In the genomic region with DNA sequence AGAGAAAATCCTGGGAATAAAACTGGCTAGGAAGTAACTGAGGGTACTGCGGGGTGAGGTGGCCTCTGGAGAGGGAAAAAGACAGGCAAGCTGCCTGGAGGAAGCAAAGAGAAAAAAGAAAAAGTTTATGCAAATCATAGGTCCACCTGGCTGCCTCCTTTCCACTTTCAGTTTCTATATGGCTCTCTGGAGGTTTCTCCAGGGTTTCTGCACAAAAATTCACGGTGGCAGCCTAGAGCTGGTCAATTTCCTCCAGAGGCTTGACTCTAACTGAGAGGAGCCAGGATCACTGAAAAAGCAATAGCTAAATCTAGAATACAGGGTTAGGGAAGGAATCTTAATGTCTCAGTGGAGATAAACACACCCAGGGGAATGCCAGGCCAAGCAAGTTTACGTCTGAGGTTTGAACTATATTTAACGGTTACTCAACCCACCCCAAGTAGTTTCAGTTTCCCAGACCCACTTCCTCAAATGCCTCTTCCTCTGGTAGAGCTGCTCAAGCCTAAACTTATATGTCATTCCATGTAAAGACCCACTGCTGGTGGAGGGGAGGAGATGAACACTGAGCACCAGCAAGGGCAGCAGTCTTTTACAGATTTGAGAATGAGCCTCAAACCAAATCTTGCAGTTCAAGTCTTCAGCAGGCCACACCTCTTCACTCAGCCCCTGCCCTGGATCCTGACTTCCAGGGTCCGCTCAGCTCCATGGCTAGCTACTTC, we compare ENCODE assay signal across 8 cellular contexts. TPM values are rescaled to one million over a fixed set of nuclear protein-coding genes. Genes with fewer than 3 reads are reported as not detected.
DNase-seq lines count a peak whose midpoint lies in the region; ATAC-seq and TF ChIP-seq lines count a peak whose summit lies in the region.

No MANE protein-coding gene starts in this region.

- H3K27ac Mint-ChIP-seq in activated CD4-positive, alpha-beta memory T cell treated with anti-CD3 and anti-CD28 coated beads for 36 hours, result peak overlapping the region; percentile 77

- no peaks in the 10 kb centered on the region for H3K9me3 Mint-ChIP-seq in activated CD4-positive, alpha-beta memory T cell treated with anti-CD3 and anti-CD28 coated beads for 36 hours

- POLR2A ChIA-PET in GM10248 (lab: Yijun Ruan, JAX), result interaction anchor here (0.6 kb wide), 1 partner anchor 26 kb away, joined by 3 read pairs; no protein-coding TSS in a partner anchor
- POLR2A ChIA-PET in activated CD4-positive, alpha-beta memory T cell treated with anti-CD3 and anti-CD28 coated beads for 36 hours (lab: Charles Lee), result no interaction called here

- peak overlapping the region in 6 of 7 experiments; percentile 2 to 22 (median 8) for H3K4me3 ChIP-seq in skin epidermis

- CTCF ChIA-PET in GM10248 (lab: Yijun Ruan, JAX), result interaction anchor here (0.7 to 3.6 kb wide), 4 partner anchors 16 to 240 kb away, joined by 3 to 23 read pairs (median 3); partner anchors contain the start of gene LEO1
- CTCF ChIA-PET in activated CD4-positive, alpha-beta memory T cell treated with anti-CD3 and anti-CD28 coated beads for 36 hours (lab: Charles Lee), result interaction anchor here (0.9 to 6.3 kb wide), 3 partner anchors 11 to 81 kb away, joined by 3 to 34 read pairs (median 4); no protein-coding TSS in a partner anchor

- TF ChIP-seq CTCF in GM10248 (IDR thresholded peaks at IDR 0.05; ENCODE audit: control extremely low read depth, extremely low read depth, low read depth, missing control alignments), result no peak

- H3K27ac ChIP-seq in skin epidermis, result peak overlapping the region in 20 of 21 experiments; percentile 14 to 88 (median 52)

- ATAC-seq in GM21423 (IDR thresholded peaks at IDR 0.05; ENCODE audit: unreplicated experiment), result peak; percentile 51

- DNase-seq in GM10248 (ENCODE audit: extremely low spot score) (peak; percentile 66), HT1080 (ENCODE audit: low read depth) (peak; percentile 55), germinal center (ENCODE audit: low spot score) (peak; percentile 76), NCI-H345 (lab: John Stamatoyannopoulos, UW) (no peak), NCI-H1694 treated with DMSO at 0.1 percent for 48 hours (lab: John Stamatoyannopoulos, UW) (no peak)
- peak; percentile 45 for DNase-seq in activated CD4-positive, alpha-beta memory T cell treated with anti-CD3 and anti-CD28 coated beads for 36 hours

- H3K36me3 Mint-ChIP-seq in activated CD4-positive, alpha-beta memory T cell treated with anti-CD3 and anti-CD28 coated beads for 36 hours, result peaks cover 9% of the 10 kb centered on the region

- no peaks in the 10 kb centered on the region for H3K27me3 Mint-ChIP-seq in activated CD4-positive, alpha-beta memory T cell treated with anti-CD3 and anti-CD28 coated beads for 36 hours

- peak overlapping the region; percentile 66 for H3K4me3 Mint-ChIP-seq in activated CD4-positive, alpha-beta memory T cell treated with anti-CD3 and anti-CD28 coated beads for 36 hours

- intact Hi-C loops in activated CD4-positive, alpha-beta memory T cell treated with anti-CD3 and anti-CD28 coated beads for 36 hours (cut with micrococcal nuclease), result loop anchor here (1.0 to 10.0 kb wide), 2 partner anchors 107 to 131 kb away; partner anchors contain the start of gene DMXL2

- peaks cover 79% of the 10 kb centered on the region for H3K4me1 Mint-ChIP-seq in activated CD4-positive, alpha-beta memory T cell treated with anti-CD3 and anti-CD28 coated beads for 36 hours (ENCODE audit: low read depth)

RNA-seq across cellular contexts. Expression of gene LYSMD2, which starts 5.7 kb away (rescaled TPM):
- 16.5 and 19.3 TPM in 2 replicates for total RNA-seq in HT1080 (2014; rRNA removed; shearing (Covaris generic))
- polyA plus RNA-seq in HT1080 (2015; cell fraction: cytosol; rRNA removed), result 13.7 and 14.0 TPM in 2 replicates
- polyA plus RNA-seq in HT1080 (2015; cell fraction: nucleus; rRNA removed), result 6.2 and 9.9 TPM in 2 replicates
- 10 to 100 TPM; 18.1 to 18.6 TPM for total RNA-seq in activated CD4-positive, alpha-beta memory T cell treated with anti-CD3 and anti-CD28 coated beads for 36 hours

RNA-seq across cellular contexts. Expression of gene TMOD2, which starts 19.7 kb away (rescaled TPM):
- 0.73 and 2.2 TPM in 2 replicates for total RNA-seq in HT1080 (2014; rRNA removed; shearing (Covaris generic))
- 0.95 and 1.8 TPM in 2 replicates for polyA plus RNA-seq in HT1080 (2015; cell fraction: cytosol; rRNA removed)
- 1.4 and 1.8 TPM in 2 replicates for polyA plus RNA-seq in HT1080 (2015; cell fraction: nucleus; rRNA removed)
- 1 to 10 TPM; 6.7 to 7.9 TPM for total RNA-seq in activated CD4-positive, alpha-beta memory T cell treated with anti-CD3 and anti-CD28 coated beads for 36 hours

RNA-seq across cellular contexts. Expression of gene SCG3, which starts 50.4 kb away (rescaled TPM):
- total RNA-seq in HT1080 (2014; rRNA removed; shearing (Covaris generic)), result not detected in 2 replicates
- polyA plus RNA-seq in HT1080 (2015; cell fraction: cytosol; rRNA removed), result not detected in 2 replicates
- not detected in 2 replicates for polyA plus RNA-seq in HT1080 (2015; cell fraction: nucleus; rRNA removed)
- not detected for total RNA-seq in activated CD4-positive, alpha-beta memory T cell treated with anti-CD3 and anti-CD28 coated beads for 36 hours

Comparison
In these comparisons a context has a peak if more than half of its experiments do, and no peak if none do; other contexts are left out.
1. DNase-seq: peak in GM10248 (single experiment), HT1080 (single experiment), activated CD4-positive, alpha-beta memory T cell treated with anti-CD3 and anti-CD28 coated beads for 36 hours (single experiment) and germinal center (single experiment); none in NCI-H345 (single experiment) and NCI-H1694 treated with DMSO at 0.1 percent for 48 hours (single experiment).